Comparison of ENCODE assay signal across 10 cellular contexts in genomic region chr7:121271098-121271497, GRCh38. TPM values are rescaled to one million over a fixed set of nuclear protein-coding genes. Genes with fewer than 3 reads are reported as not detected.
"Had no signal": no experiment of that assay in that cellular context is flagged by ENCODE, and none has a peak within 500 bp of the region (broad histone marks: within the 10 kb centered on the region; RNA-seq: fewer than 3 reads in every experiment).

No MANE protein-coding gene starts in this region.

- H3K36me3 ChIP-seq: HAP-1 had no signal

- ATAC-seq: HCT116, HepG2 had no signal

- H3K4me3 ChIP-seq: GM23248, HAP-1 had no signal

- H3K27ac ChIP-seq: GM23248, HL-60 had no signal

- FAIRE-seq: HepG2 had no signal

- H3K4me1 ChIP-seq: HAP-1 had no signal

- DNase-seq: GM23248, GOT3, H7, HFFc6 had no signal

- H3K9me3 ChIP-seq: HAP-1 had no signal

RNA-seq across cellular contexts. Expression of gene WNT16, which starts 57.7 kb away (rescaled TPM):
- total RNA-seq: H4, H7, HepG2, HT1080 had no signal
- polyA plus RNA-seq: HepG2 had no signal
